8 cellular contexts compared by ENCODE assay signal in the genomic region with DNA sequence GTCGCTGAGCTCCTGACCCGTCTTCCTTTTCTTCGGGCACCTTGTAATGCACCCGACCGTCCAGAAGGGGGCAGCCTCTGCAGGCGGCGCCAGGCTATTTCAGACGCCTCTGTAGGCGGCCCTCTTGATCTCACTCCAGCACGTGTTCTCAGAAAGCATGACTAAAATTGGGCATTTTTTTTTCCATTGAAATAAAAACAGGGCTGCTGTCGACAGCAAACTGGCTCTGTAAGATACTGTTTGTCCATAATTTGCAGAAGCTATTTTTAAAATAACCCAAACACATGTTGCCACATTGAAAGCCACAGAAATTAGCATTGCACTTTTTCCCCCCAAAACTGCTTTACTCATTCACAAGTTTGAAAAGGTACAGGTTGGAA.
DNase-seq lines count a peak whose midpoint lies in the region; ATAC-seq, FAIRE-seq and TF ChIP-seq lines count a peak whose summit lies in the region.

No MANE protein-coding gene starts in this region.

- H3K27me3 ChIP-seq in A673 (replicated peaks; ENCODE audit: insufficient read depth, low read depth, low read length, poor library complexity) (no peaks in the 10 kb centered on the region), neutrophil (peaks cover 8% of the 10 kb centered on the region), subcutaneous abdominal adipose tissue (ENCODE audit: control insufficient read depth in 5 of 5, insufficient read depth in 4 of 5, low read length in 5 of 5) (no peaks in the 10 kb centered on the region)

- H3K27ac Mint-ChIP-seq in activated T-helper 1 cell treated with anti-CD3 and anti-CD28 coated beads, Interleukin-12 subunit alpha, Interleukin-12 subunit beta, Interleukin-2, Interleukin-4 antibody, amounts not matched to agents 30 ng/mL and 10 ng/mL and 1 ng/mL, durations not matched to agents 14 hours and 24 hours and 36 hours, result peak overlapping the region; percentile 84

- H3K4me1 ChIP-seq in A673 (ENCODE audit: insufficient read depth, low read length, poor library complexity, severe bottlenecking), result no peaks in the 10 kb centered on the region
- peaks cover 3 to 6% of the 10 kb centered on the region in 2 experiments for H3K4me1 ChIP-seq in neutrophil (ENCODE audit: control insufficient read depth in 1 of 2, insufficient read depth in 1 of 2, low read depth in 1 of 2, low read length in 1 of 2)
- H3K4me1 ChIP-seq in subcutaneous abdominal adipose tissue (ENCODE audit: control insufficient read depth in 5 of 5, insufficient read depth in 5 of 5, low read length in 5 of 5), result peaks cover 0 to 9% (median 7%) of the 10 kb centered on the region in 5 donors

- BruUV-seq in A673 (replicated peaks; lab: Mats Ljungman, UMichigan), result no TSS peak

- intact Hi-C loops in A673 (cut with micrococcal nuclease; ENCODE audit: unreplicated experiment), result loop anchor here (2.0 to 10.0 kb wide), 2 partner anchors 202 to 618 kb away; no protein-coding TSS in a partner anchor
- intact Hi-C loops in activated T-helper 1 cell treated with anti-CD3 and anti-CD28 coated beads, Interleukin-12 subunit alpha, Interleukin-12 subunit beta, Interleukin-2, Interleukin-4 antibody, amounts not matched to agents 30 ng/mL and 10 ng/mL and 1 ng/mL, durations not matched to agents 14 hours and 24 hours and 36 hours (cut with micrococcal nuclease), result loop anchor here (1.0 to 10.0 kb wide), 12 partner anchors 8 to 916 kb away; a partner anchor contains a TSS

- H3K4me3 ChIP-seq in A673 (ENCODE audit: low read depth, low read length, poor library complexity, severe bottlenecking) (no peak overlapping the region), neutrophil (ENCODE audit: low read depth in 1 of 2, low read length in 1 of 2) (no peak overlapping the region), subcutaneous abdominal adipose tissue (ENCODE audit: low read depth in 1 of 5, low read length in 5 of 5) (peak overlapping the region in 4 of 5 donors; percentile 10 to 47 (median 16))

- DNase-seq in A673 (ENCODE audit: low spot score), result peak; percentile 79
- peak; percentile 64 for DNase-seq in GM18507 (ENCODE audit: extremely low spot score, insufficient read length, low read depth)
- DNase-seq in RKO (ENCODE audit: low spot score), result peak; percentile 82
- DNase-seq in activated T-helper 1 cell treated with anti-CD3 and anti-CD28 coated beads, Interleukin-12 subunit alpha, Interleukin-12 subunit beta, Interleukin-2, Interleukin-4 antibody, amounts not matched to agents 30 ng/mL and 10 ng/mL and 1 ng/mL, durations not matched to agents 14 hours and 24 hours and 36 hours (ENCODE audit: low spot score), result peak; percentile 72
- peak; percentile 54 for DNase-seq in fibroblast of peridontal ligament (ENCODE audit: extremely low read depth)

- no peaks in the 10 kb centered on the region for H3K36me3 ChIP-seq in A673 (ENCODE audit: insufficient read depth, low read length, poor library complexity, severe bottlenecking)
- H3K36me3 ChIP-seq in neutrophil, result peaks cover 7% of the 10 kb centered on the region
- H3K36me3 ChIP-seq in subcutaneous abdominal adipose tissue (ENCODE audit: control insufficient read depth in 5 of 5, insufficient read depth in 5 of 5, low read length in 5 of 5), result peaks cover 0 to 9% (median 5%) of the 10 kb centered on the region in 5 donors

- TF ChIP-seq CTCF in A673 (conservative IDR thresholded peaks at IDR 0.05; ENCODE audit: low read depth, low read length) (peak; percentile 98), neutrophil (IDR thresholded peaks at IDR 0.05) (peak; percentile 94)

- ATAC-seq in HG03066 (IDR thresholded peaks at IDR 0.05; ENCODE audit: low read depth, unreplicated experiment), result peak; percentile 57

- peaks cover 24% of the 10 kb centered on the region for H3K4me1 Mint-ChIP-seq in activated T-helper 1 cell treated with anti-CD3 and anti-CD28 coated beads, Interleukin-12 subunit alpha, Interleukin-12 subunit beta, Interleukin-2, Interleukin-4 antibody, amounts not matched to agents 30 ng/mL and 10 ng/mL and 1 ng/mL, durations not matched to agents 14 hours and 24 hours and 36 hours (ENCODE audit: low read depth)

- FAIRE-seq in GM18507 (lab: Jason Lieb, UNC), result peak; percentile 78

- CTCF ChIA-PET in A673 (lab: Charles Lee), result interaction anchor here (0.5 to 1.6 kb wide), 10 partner anchors 9 to 926 kb away, joined by 3 to 17 read pairs (median 3); a partner anchor contains a TSS

- H3K9ac ChIP-seq in subcutaneous abdominal adipose tissue (ENCODE audit: low read length in 5 of 5), result no peak overlapping the region

- H3K9me3 Mint-ChIP-seq in activated T-helper 1 cell treated with anti-CD3 and anti-CD28 coated beads, Interleukin-12 subunit alpha, Interleukin-12 subunit beta, Interleukin-2, Interleukin-4 antibody, amounts not matched to agents 30 ng/mL and 10 ng/mL and 1 ng/mL, durations not matched to agents 14 hours and 24 hours and 36 hours, result no peaks in the 10 kb centered on the region

- H3K9me3 ChIP-seq in A673 (ENCODE audit: low read depth, low read length, poor library complexity, severe bottlenecking) (no peaks in the 10 kb centered on the region), neutrophil (no peaks in the 10 kb centered on the region), subcutaneous abdominal adipose tissue (ENCODE audit: control insufficient read depth in 5 of 5, low read length in 5 of 5) (peaks cover 0 to 6% (median 0%) of the 10 kb centered on the region in 5 donors)

- POLR2A ChIA-PET in A673 (lab: Charles Lee; ENCODE audit: low non-redundant PET), result no interaction called here

- peak overlapping the region; percentile 54 for H3K4me3 Mint-ChIP-seq in activated T-helper 1 cell treated with anti-CD3 and anti-CD28 coated beads, Interleukin-12 subunit alpha, Interleukin-12 subunit beta, Interleukin-2, Interleukin-4 antibody, amounts not matched to agents 30 ng/mL and 10 ng/mL and 1 ng/mL, durations not matched to agents 14 hours and 24 hours and 36 hours

- H3K36me3 Mint-ChIP-seq in activated T-helper 1 cell treated with anti-CD3 and anti-CD28 coated beads, Interleukin-12 subunit alpha, Interleukin-12 subunit beta, Interleukin-2, Interleukin-4 antibody, amounts not matched to agents 30 ng/mL and 10 ng/mL and 1 ng/mL, durations not matched to agents 14 hours and 24 hours and 36 hours (ENCODE audit: low read depth), result peaks cover 15% of the 10 kb centered on the region

- no peak overlapping the region for H3K27ac ChIP-seq in A673 (ENCODE audit: low read depth, low read length, poor library complexity, severe bottlenecking)
- no peak overlapping the region for H3K27ac ChIP-seq in neutrophil
- no peak overlapping the region for H3K27ac ChIP-seq in subcutaneous abdominal adipose tissue (ENCODE audit: low read depth, low read length)

- H3K27me3 Mint-ChIP-seq in activated T-helper 1 cell treated with anti-CD3 and anti-CD28 coated beads, Interleukin-12 subunit alpha, Interleukin-12 subunit beta, Interleukin-2, Interleukin-4 antibody, amounts not matched to agents 30 ng/mL and 10 ng/mL and 1 ng/mL, durations not matched to agents 14 hours and 24 hours and 36 hours (ENCODE audit: insufficient read depth), result peaks cover 13% of the 10 kb centered on the region

Comparison
In these comparisons a context has a peak if more than half of its experiments do, and no peak if none do; other contexts are left out.
1. H3K4me3 ChIP-seq: peak in subcutaneous abdominal adipose tissue (4 of 5); none in A673 (single experiment) and neutrophil (0 of 2).
2. Peak in every context shown above with its lines, with median percentiles within 50 percentile points of each other: DNase-seq.